14 cellular contexts compared by ENCODE assay signal in the genomic region with DNA sequence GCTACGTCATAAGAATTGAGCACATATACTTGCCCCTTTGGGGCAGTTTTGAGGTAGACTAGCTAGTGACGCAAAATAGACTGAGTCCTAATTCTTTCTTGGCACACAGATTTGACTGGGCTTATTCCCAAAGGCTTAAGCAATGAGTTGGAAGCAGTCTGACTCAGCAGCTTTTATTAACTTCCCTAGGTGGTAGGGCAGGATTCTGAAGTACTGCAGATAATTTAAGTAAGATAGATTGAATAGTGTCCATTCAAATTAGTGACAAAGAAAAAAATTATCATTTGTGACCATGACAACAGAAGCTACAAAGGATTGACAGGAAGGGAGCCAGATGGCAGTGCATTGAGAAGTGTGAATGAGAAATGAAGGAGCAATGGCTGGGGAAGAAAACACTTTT.
A peak's percentile ranks its signal among the peaks of the same experiment; 100 is the strongest.
DNase-seq lines count a peak whose midpoint lies in the region; ATAC-seq, FAIRE-seq and TF ChIP-seq lines count a peak whose summit lies in the region.
"Had no signal": no experiment of that assay in that cellular context is flagged by ENCODE, and none has a peak within 500 bp of the region (broad histone marks: within the 10 kb centered on the region; RNA-seq: fewer than 3 reads in every experiment).

No MANE protein-coding gene starts in this region.

- peak; percentile 17 for FAIRE-seq in frontal cortex (lab: Jason Lieb, UNC)

- no peaks in the 10 kb centered on the region for H3K27me3 ChIP-seq in right atrium auricular region

- H3K36me3 ChIP-seq in right atrium auricular region: no peaks in the 10 kb centered on the region

- TF ChIP-seq CTCF in right atrium auricular region (IDR thresholded peaks at IDR 0.05): no peak

- H3K4me3 ChIP-seq in right atrium auricular region: no peak overlapping the region
- H3K4me3 ChIP-seq: psoas muscle had no signal

- no peaks in the 10 kb centered on the region for H3K9me3 ChIP-seq in right atrium auricular region
- H3K9me3 ChIP-seq: psoas muscle had no signal

- DNase-seq in Right ventricle myocardium inferior (ENCODE audit: missing footprints): no peak
- DNase-seq in right atrium auricular region (ENCODE audit: low spot score): no peak
- DNase-seq in NCI-H748 treated with DMSO at 0.1 percent for 48 hours (lab: John Stamatoyannopoulos, UW): peak; percentile 98
- DNase-seq in frontal cortex (ENCODE audit: low spot score in 2 of 2): peak in 1 of 2 donors; percentile 2
- DNase-seq in superior temporal gyrus (ENCODE audit: extremely low spot score): peak; percentile 64
- no peak for DNase-seq in GF-D8 (lab: John Stamatoyannopoulos, UW)
- DNase-seq in EL: no peak
- DNase-seq in NOMO-1 (lab: John Stamatoyannopoulos, UW; ENCODE audit: unreplicated experiment in 2 of 2): no peak
- DNase-seq: activated CD4-positive, CD25-positive, alpha-beta regulatory T cell; activated naive CD8-positive, alpha-beta T cell treated with anti-CD3 and anti-CD28 coated beads, Interleukin-2, amount 10 ng/mL, durations not matched to agents 7 days and 5 days; DMS79 treated with DMSO at 0.1 percent for 48 hours; psoas muscle; stimulated activated CD4-positive, alpha-beta T cell treated with anti-CD3 and anti-CD28 coated beads, Interleukin-4, amount 100 ng/mL, for 24 hours had no signal

- ATAC-seq in Right ventricle myocardium inferior: peak; percentile 74
- ATAC-seq: stimulated activated memory B cell treated with anti-CD40 and anti-IgM and Interleukin-4, amounts not matched to agents 10 μg/mL and 1 μg/mL and 100 μg/mL, for 72 hours had no signal

- no peak overlapping the region for H3K27ac ChIP-seq in right atrium auricular region
- H3K27ac ChIP-seq: psoas muscle had no signal

- intact Hi-C loops in Right ventricle myocardium inferior (cut with DNase I): no loop called here

- H3K4me1 ChIP-seq in right atrium auricular region: no peaks in the 10 kb centered on the region
- H3K4me1 ChIP-seq: psoas muscle had no signal

Comparison
In these comparisons a context has a peak if more than half of its experiments do, and no peak if none do; other contexts are left out.
1. DNase-seq: peak in NCI-H748 treated with DMSO at 0.1 percent for 48 hours (single experiment) and superior temporal gyrus (single experiment); none in Right ventricle myocardium inferior (single experiment), right atrium auricular region (single experiment), GF-D8 (single experiment), EL (single experiment) and NOMO-1 (0 of 2).